In the genomic region with DNA sequence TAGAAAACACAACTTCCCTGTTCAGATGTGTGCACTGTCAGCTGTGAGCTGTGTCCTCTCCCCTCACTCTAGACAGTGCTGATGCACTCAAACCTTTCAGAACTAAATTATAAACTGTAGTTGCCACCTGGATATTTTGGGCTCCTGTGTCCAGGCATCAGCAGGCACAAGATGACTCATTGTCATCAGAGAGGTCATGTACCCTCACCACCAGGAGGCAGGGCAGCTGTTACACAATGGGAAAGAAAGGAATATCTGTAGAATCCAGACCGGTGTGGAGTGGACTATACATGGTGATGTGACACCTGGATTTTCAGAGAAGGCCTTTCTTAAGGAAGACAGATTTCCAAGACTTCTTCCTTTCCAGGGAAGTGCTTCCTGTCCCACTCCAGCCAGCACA, we compare ENCODE assay signal across 1 cellular context.
TF ChIP-seq lines count a peak whose summit lies in the region.

No MANE protein-coding gene starts in this region.

TF ChIP-seq in GM23338, 12 proteins besides CTCF, POLR2A, EP300 and RAD21 (continued from another document):
- TF ChIP-seq, protein P1, sequence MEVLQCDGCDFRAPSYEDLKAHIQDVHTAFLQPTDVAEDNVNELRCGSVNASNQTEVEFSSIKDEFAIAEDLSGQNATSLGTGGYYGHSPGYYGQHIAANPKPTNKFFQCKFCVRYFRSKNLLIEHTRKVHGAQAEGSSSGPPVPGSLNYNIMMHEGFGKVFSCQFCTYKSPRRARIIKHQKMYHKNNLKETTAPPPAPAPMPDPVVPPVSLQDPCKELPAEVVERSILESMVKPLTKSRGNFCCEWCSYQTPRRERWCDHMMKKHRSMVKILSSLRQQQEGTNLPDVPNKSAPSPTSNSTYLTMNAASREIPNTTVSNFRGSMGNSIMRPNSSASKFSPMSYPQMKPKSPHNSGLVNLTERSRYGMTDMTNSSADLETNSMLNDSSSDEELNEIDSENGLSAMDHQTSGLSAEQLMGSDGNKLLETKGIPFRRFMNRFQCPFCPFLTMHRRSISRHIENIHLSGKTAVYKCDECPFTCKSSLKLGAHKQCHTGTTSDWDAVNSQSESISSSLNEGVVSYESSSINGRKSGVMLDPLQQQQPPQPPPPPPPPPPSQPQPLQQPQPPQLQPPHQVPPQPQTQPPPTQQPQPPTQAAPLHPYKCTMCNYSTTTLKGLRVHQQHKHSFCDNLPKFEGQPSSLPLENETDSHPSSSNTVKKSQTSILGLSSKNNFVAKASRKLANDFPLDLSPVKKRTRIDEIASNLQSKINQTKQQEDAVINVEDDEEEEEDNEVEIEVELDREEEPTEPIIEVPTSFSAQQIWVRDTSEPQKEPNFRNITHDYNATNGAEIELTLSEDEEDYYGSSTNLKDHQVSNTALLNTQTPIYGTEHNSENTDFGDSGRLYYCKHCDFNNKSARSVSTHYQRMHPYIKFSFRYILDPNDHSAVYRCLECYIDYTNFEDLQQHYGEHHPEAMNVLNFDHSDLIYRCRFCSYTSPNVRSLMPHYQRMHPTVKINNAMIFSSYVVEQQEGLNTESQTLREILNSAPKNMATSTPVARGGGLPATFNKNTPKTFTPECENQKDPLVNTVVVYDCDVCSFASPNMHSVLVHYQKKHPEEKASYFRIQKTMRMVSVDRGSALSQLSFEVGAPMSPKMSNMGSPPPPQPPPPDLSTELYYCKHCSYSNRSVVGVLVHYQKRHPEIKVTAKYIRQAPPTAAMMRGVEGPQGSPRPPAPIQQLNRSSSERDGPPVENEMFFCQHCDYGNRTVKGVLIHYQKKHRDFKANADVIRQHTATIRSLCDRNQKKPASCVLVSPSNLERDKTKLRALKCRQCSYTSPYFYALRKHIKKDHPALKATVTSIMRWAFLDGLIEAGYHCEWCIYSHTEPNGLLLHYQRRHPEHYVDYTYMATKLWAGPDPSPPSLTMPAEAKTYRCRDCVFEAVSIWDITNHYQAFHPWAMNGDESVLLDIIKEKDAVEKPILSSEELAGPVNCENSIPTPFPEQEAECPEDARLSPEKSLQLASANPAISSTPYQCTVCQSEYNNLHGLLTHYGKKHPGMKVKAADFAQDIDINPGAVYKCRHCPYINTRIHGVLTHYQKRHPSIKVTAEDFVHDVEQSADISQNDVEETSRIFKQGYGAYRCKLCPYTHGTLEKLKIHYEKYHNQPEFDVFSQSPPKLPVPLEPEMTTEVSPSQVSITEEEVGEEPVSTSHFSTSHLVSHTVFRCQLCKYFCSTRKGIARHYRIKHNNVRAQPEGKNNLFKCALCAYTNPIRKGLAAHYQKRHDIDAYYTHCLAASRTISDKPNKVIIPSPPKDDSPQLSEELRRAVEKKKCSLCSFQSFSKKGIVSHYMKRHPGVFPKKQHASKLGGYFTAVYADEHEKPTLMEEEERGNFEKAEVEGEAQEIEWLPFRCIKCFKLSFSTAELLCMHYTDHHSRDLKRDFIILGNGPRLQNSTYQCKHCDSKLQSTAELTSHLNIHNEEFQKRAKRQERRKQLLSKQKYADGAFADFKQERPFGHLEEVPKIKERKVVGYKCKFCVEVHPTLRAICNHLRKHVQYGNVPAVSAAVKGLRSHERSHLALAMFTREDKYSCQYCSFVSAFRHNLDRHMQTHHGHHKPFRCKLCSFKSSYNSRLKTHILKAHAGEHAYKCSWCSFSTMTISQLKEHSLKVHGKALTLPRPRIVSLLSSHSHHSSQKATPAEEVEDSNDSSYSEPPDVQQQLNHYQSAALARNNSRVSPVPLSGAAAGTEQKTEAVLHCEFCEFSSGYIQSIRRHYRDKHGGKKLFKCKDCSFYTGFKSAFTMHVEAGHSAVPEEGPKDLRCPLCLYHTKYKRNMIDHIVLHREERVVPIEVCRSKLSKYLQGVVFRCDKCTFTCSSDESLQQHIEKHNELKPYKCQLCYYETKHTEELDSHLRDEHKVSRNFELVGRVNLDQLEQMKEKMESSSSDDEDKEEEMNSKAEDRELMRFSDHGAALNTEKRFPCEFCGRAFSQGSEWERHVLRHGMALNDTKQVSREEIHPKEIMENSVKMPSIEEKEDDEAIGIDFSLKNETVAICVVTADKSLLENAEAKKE (CRISPR knock-in tag; IDR thresholded peaks at IDR 0.05), result no peak
- TF ChIP-seq EZH2 (IDR thresholded peaks at IDR 0.05; ENCODE audit: low read depth, unreplicated experiment) (no peak), ZNF331 (CRISPR knock-in tag; IDR thresholded peaks at IDR 0.05; ENCODE audit: low read depth) (no peak), POLR2AphosphoS5 (IDR thresholded peaks at IDR 0.05; ENCODE audit: low read depth) (no peak), JUNB (IDR thresholded peaks at IDR 0.05; ENCODE audit: unreplicated experiment) (no peak)
- TF ChIP-seq, protein P2, sequence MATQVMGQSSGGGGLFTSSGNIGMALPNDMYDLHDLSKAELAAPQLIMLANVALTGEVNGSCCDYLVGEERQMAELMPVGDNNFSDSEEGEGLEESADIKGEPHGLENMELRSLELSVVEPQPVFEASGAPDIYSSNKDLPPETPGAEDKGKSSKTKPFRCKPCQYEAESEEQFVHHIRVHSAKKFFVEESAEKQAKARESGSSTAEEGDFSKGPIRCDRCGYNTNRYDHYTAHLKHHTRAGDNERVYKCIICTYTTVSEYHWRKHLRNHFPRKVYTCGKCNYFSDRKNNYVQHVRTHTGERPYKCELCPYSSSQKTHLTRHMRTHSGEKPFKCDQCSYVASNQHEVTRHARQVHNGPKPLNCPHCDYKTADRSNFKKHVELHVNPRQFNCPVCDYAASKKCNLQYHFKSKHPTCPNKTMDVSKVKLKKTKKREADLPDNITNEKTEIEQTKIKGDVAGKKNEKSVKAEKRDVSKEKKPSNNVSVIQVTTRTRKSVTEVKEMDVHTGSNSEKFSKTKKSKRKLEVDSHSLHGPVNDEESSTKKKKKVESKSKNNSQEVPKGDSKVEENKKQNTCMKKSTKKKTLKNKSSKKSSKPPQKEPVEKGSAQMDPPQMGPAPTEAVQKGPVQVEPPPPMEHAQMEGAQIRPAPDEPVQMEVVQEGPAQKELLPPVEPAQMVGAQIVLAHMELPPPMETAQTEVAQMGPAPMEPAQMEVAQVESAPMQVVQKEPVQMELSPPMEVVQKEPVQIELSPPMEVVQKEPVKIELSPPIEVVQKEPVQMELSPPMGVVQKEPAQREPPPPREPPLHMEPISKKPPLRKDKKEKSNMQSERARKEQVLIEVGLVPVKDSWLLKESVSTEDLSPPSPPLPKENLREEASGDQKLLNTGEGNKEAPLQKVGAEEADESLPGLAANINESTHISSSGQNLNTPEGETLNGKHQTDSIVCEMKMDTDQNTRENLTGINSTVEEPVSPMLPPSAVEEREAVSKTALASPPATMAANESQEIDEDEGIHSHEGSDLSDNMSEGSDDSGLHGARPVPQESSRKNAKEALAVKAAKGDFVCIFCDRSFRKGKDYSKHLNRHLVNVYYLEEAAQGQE (IDR thresholded peaks at IDR 0.05; ENCODE audit: unreplicated experiment), result no peak
